In genomic region chr1:120942223-120942944, GRCh38 we compare ENCODE assay signal across 9 cellular contexts. TPM values are rescaled to one million over a fixed set of nuclear protein-coding genes. Genes with fewer than 3 reads are reported as not detected.
DNase-seq lines count a peak whose midpoint lies in the region; ATAC-seq and TF ChIP-seq lines count a peak whose summit lies in the region.
"Not testable (repeated sequence)": the region's sequence is repeated elsewhere in the genome, so short reads cannot be mapped to it uniquely, and the experiment has no call there.
"Had no signal": no experiment of that assay in that cellular context is flagged by ENCODE, and none has a peak within 500 bp of the region (broad histone marks: within the 10 kb centered on the region; RNA-seq: fewer than 3 reads in every experiment).

No MANE protein-coding gene starts in this region.

- H3K27me3 Mint-ChIP-seq in activated CD4-positive, alpha-beta T cell treated with anti-CD3 and anti-CD28 coated beads, Interleukin-2, amount 10 ng/mL, durations not matched to agents 24 days and 14 days; chondrocyte (ENCODE audit: low read depth): not testable (repeated sequence)

- peak; percentile 92 for ATAC-seq in GM18907 (IDR thresholded peaks at IDR 0.05; ENCODE audit: unreplicated experiment)
- ATAC-seq in HG03064 (IDR thresholded peaks at IDR 0.05; ENCODE audit: low read depth, unreplicated experiment) = peak; percentile 72

- peak overlapping the region; percentile 100 for H3K27ac Mint-ChIP-seq in activated CD4-positive, alpha-beta T cell treated with anti-CD3 and anti-CD28 coated beads, Interleukin-2, amount 10 ng/mL, durations not matched to agents 24 days and 14 days
- H3K27ac Mint-ChIP-seq in chondrocyte (ENCODE audit: unreplicated experiment) = peak overlapping the region; percentile 99

- H3K36me3 ChIP-seq in ACC112 (ENCODE audit: insufficient read depth, low read length); spleen: not testable (repeated sequence)

- peak in 1 of 3 donors; percentile 32 for TF ChIP-seq POLR2A in spleen (IDR thresholded peaks at IDR 0.05)

- H3K27me3 ChIP-seq in ACC112 (ENCODE audit: insufficient read depth, low read length); spleen (replicated peaks in 1 of 7): not testable (repeated sequence)

- H3K36me3 Mint-ChIP-seq in activated CD4-positive, alpha-beta T cell treated with anti-CD3 and anti-CD28 coated beads, Interleukin-2, amount 10 ng/mL, durations not matched to agents 24 days and 14 days (ENCODE audit: low read depth); chondrocyte (ENCODE audit: low read depth): not testable (repeated sequence)

- not testable (repeated sequence) for H3K9me3 Mint-ChIP-seq in activated CD4-positive, alpha-beta T cell treated with anti-CD3 and anti-CD28 coated beads, Interleukin-2, amount 10 ng/mL, durations not matched to agents 24 days and 14 days; chondrocyte (ENCODE audit: low read depth)

- peak overlapping the region; percentile 83 for H3K4me3 Mint-ChIP-seq in activated CD4-positive, alpha-beta T cell treated with anti-CD3 and anti-CD28 coated beads, Interleukin-2, amount 10 ng/mL, durations not matched to agents 24 days and 14 days
- H3K4me3 Mint-ChIP-seq in chondrocyte (ENCODE audit: unreplicated experiment) = peak overlapping the region; percentile 86

- H3K4me1 ChIP-seq in ACC112 (ENCODE audit: control insufficient read depth, insufficient read depth, low read length, unreplicated experiment) = not testable (repeated sequence)
- H3K4me1 ChIP-seq in spleen = peaks cover 0 to 13% (median 0%) of the 10 kb centered on the region in 6 donors

- WGBS in spleen, 5 donors = 1 to 7% (median 2%) methylated on average over 22 to 32 of the region's 33 CpGs

- H3K4me3 ChIP-seq in ACC112 (ENCODE audit: low read depth, low read length) (peak overlapping the region; percentile 70), spleen (peak overlapping the region; percentile 10 to 67 (median 33))

- H3K27ac ChIP-seq in ACC112 (ENCODE audit: low read depth, low read length) (peak overlapping the region; percentile 75), spleen (peak overlapping the region; percentile 70 to 93 (median 84))

- TF ChIP-seq CTCF in chondrocyte (IDR thresholded peaks at IDR 0.05) = peak; percentile 20
- TF ChIP-seq CTCF in spleen (IDR thresholded peaks at IDR 0.05 in 8 of 11, conservative IDR thresholded peaks at IDR 0.05 in 3 of 11) = not testable (repeated sequence)

- not testable (repeated sequence) for H3K79me2 ChIP-seq in ACC112 (ENCODE audit: control insufficient read depth, insufficient read depth, low read length, unreplicated experiment)

- H2AFZ ChIP-seq in ACC112 (ENCODE audit: low read length, unreplicated experiment) = peak overlapping the region; percentile 57

- intact Hi-C loops in activated CD4-positive, alpha-beta T cell treated with anti-CD3 and anti-CD28 coated beads, Interleukin-2, amount 10 ng/mL, durations not matched to agents 24 days and 14 days (cut with micrococcal nuclease); spleen (cut with DNase I; ENCODE audit: low total_unique reads): not testable (repeated sequence)

- H3K9me3 ChIP-seq in spleen = not testable (repeated sequence)

- peaks cover 17% of the 10 kb centered on the region for H3K4me1 Mint-ChIP-seq in activated CD4-positive, alpha-beta T cell treated with anti-CD3 and anti-CD28 coated beads, Interleukin-2, amount 10 ng/mL, durations not matched to agents 24 days and 14 days
- H3K4me1 Mint-ChIP-seq in chondrocyte (ENCODE audit: low read depth) = peaks cover 20% of the 10 kb centered on the region

- DNase-seq in NCI-H460 (ENCODE audit: extremely low read depth, low read depth) (peak; percentile 81), chondrocyte (ENCODE audit: low spot score) (peak; percentile 64), kidney tubule cell (ENCODE audit: low spot score) (peak; percentile 92), spleen (peak; percentile 93)
- DNase-seq in activated CD4-positive, alpha-beta T cell treated with anti-CD3 and anti-CD28 coated beads, Interleukin-2, amount 10 ng/mL, durations not matched to agents 24 days and 14 days = peak; percentile 92

RNA-seq across cellular contexts. Expression of gene PPIAL4A, which starts 52.8 kb away (rescaled TPM):
- not detected in 2 replicates for total RNA-seq in NCI-H460 (2014; rRNA removed; shearing (Covaris generic))
- not detected in 2 replicates for polyA plus RNA-seq in NCI-H460 (2014; cell fraction: nucleus; rRNA removed)
- not detected in 2 replicates for total RNA-seq in activated CD4-positive, alpha-beta T cell treated with anti-CD3 and anti-CD28 coated beads, Interleukin-2, amount 10 ng/mL, durations not matched to agents 24 days and 14 days
- not detected in 3 replicates for total RNA-seq in chondrocyte
- not detected for total RNA-seq in spleen
- polyA plus RNA-seq in spleen = not detected
- total RNA-seq: glomerular endothelial cell had no signal

Comparison
In these comparisons a context has a peak if more than half of its experiments do, and no peak if none do; other contexts are left out.
1. Peak in every context shown above with its lines: DNase-seq, ATAC-seq, H3K4me3 ChIP-seq and H3K27ac ChIP-seq.